17 cellular contexts compared by ENCODE assay signal in the genomic region with DNA sequence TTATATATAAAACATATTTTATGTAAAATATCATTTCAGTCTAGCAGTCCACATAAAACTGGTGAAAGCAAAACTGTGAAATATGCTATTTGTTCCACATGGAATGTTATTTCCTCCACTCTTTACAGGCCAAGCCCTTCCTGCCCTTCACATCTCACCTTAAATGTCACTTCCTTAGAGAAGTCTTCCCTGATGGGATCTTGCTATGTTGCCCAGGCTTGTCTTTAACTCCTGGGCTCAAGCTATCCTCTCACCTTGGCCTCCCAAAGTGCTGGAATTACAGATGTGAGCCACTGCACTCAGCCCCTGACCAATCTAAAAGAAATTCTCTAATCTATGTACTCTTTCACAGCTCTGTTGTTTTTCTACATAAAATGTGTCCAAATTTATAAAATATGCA. TPM values are rescaled to one million over a fixed set of nuclear protein-coding genes. Genes with fewer than 3 reads are reported as not detected.
DNase-seq lines count a peak whose midpoint lies in the region; ATAC-seq, FAIRE-seq and TF ChIP-seq lines count a peak whose summit lies in the region.
"Had no signal": no experiment of that assay in that cellular context is flagged by ENCODE, and none has a peak within 500 bp of the region (broad histone marks: within the 10 kb centered on the region; RNA-seq: fewer than 3 reads in every experiment).

No MANE protein-coding gene starts in this region.

- TF ChIP-seq POLR2A in HepG2 (IDR thresholded peaks at IDR 0.05; ENCODE audit: insufficient read depth in 1 of 2, low read depth in 2 of 2, low read length in 2 of 2) (no peak), right lobe of liver (IDR thresholded peaks at IDR 0.05) (no peak), K562 (conservative IDR thresholded peaks at IDR 0.05) (no peak)

- in situ Hi-C loops in HepG2 (cut with HindIII; ENCODE audit: extremely low pct_ligation_motif_present, low pct_unique_long_range_greater_than_20kb) (no loop called here), K562 (cut with MboI) (no loop called here)

- H3K9me3 Mint-ChIP-seq in osteocyte (ENCODE audit: unreplicated experiment) = no peaks in the 10 kb centered on the region

- peaks cover 16% of the 10 kb centered on the region for H3K4me1 ChIP-seq in HepG2 (ENCODE audit: insufficient read depth, low read length)
- H3K4me1 ChIP-seq in right lobe of liver = peaks cover 0 to 7% (median 3%) of the 10 kb centered on the region in 4 donors
- H3K4me1 ChIP-seq in K562 (replicated peaks in 1 of 2; ENCODE audit: control insufficient read depth in 2 of 2, insufficient read depth in 2 of 2, low read length in 2 of 2) = peaks cover 17 to 19% of the 10 kb centered on the region in 2 experiments; a peak in 4 of 5 replicates

- H3K27ac ChIP-seq in HepG2 (ENCODE audit: extremely low read length, insufficient read depth, low read length) = no peak overlapping the region
- H3K27ac ChIP-seq in right lobe of liver = no peak overlapping the region
- H3K27ac ChIP-seq in K562 (ENCODE audit: extremely low read depth, low read depth, low read length) = no peak overlapping the region
- H3K27ac ChIP-seq: BLaER1 treated with 17β-estradiol and CSF1 and Interleukin-3, amounts not matched to agents 10 nM and 100 nM had no signal

- H3K27me3 Mint-ChIP-seq in osteocyte (ENCODE audit: unreplicated experiment) = no peaks in the 10 kb centered on the region

- peaks cover 35% of the 10 kb centered on the region for H3K4me1 Mint-ChIP-seq in osteocyte (ENCODE audit: unreplicated experiment)

- DNase-seq in HepG2 (ENCODE audit: low spot score) (no peak), right lobe of liver (no peak), K562 (ENCODE audit: extremely low read depth in 1 of 4, low spot score in 3 of 4) (no peak), osteocyte (ENCODE audit: extremely low spot score, unreplicated experiment) (no peak), T1000 (lab: John Stamatoyannopoulos, UW) (no peak), LoVo (ENCODE audit: low spot score) (no peak)
- DNase-seq: 8988T; CD8-positive, alpha-beta memory T cell; COR-L47; GOT3; H7 had no signal

- H3K36me3 ChIP-seq in HepG2 (replicated peaks in 1 of 2; ENCODE audit: control insufficient read depth in 1 of 2, insufficient read depth in 2 of 2, low read length in 2 of 2) (no peaks in the 10 kb centered on the region), right lobe of liver (no peaks in the 10 kb centered on the region), K562 (ENCODE audit: control insufficient read depth, insufficient read depth, low read length) (no peaks in the 10 kb centered on the region)
- H3K36me3 ChIP-seq: BLaER1 treated with 17β-estradiol and CSF1 and Interleukin-3, amounts not matched to agents 10 nM and 100 nM had no signal

- no peaks in the 10 kb centered on the region for H3K79me2 ChIP-seq in HepG2 (ENCODE audit: insufficient read depth, low read length)
- H3K79me2 ChIP-seq in K562 (ENCODE audit: control insufficient read depth, insufficient read depth, low read length) = no peaks in the 10 kb centered on the region

- no peak for ATAC-seq in HepG2
- ATAC-seq in right lobe of liver = no peak
- ATAC-seq in K562 = no peak
- no peak for ATAC-seq in GM21381 (IDR thresholded peaks at IDR 0.05; ENCODE audit: unreplicated experiment)
- ATAC-seq: HCT116 had no signal

- H3K4me2 ChIP-seq in HepG2 (ENCODE audit: low read depth, low read length) (no peak overlapping the region), K562 (ENCODE audit: insufficient read depth, low read length) (no peak overlapping the region)
- H3K4me2 ChIP-seq: BLaER1 treated with 17β-estradiol and CSF1 and Interleukin-3, amounts not matched to agents 10 nM and 100 nM had no signal

- POLR2A ChIA-PET in HepG2 (lab: Yijun Ruan, JAX) = no interaction called here
- POLR2A ChIA-PET in K562 (lab: Yijun Ruan, JAX) = interaction anchor here (1.4 to 1.5 kb wide), 2 partner anchors 11 to 29 kb away, joined by 4 read pairs; no protein-coding TSS in a partner anchor

- TF ChIP-seq RAD21 in HepG2 (CRISPR knock-in tag; IDR thresholded peaks at IDR 0.05) (no peak), K562 (CRISPR knock-in tag; conservative IDR thresholded peaks at IDR 0.05 in 1 of 2, IDR thresholded peaks at IDR 0.05 in 1 of 2) (no peak)

- no peaks in the 10 kb centered on the region for H4K20me1 ChIP-seq in HepG2 (ENCODE audit: insufficient read depth, low read length)
- no peaks in the 10 kb centered on the region for H4K20me1 ChIP-seq in K562 (replicated peaks; ENCODE audit: control insufficient read depth, insufficient read depth, low read length)

- no peak overlapping the region for H2AFZ ChIP-seq in HepG2 (ENCODE audit: low read length)
- H2AFZ ChIP-seq in K562 (ENCODE audit: low read depth, low read length) = no peak overlapping the region

- no peak for TF ChIP-seq EP300 in HepG2 (IDR thresholded peaks at IDR 0.05; ENCODE audit: low read depth in 2 of 2, low read length in 2 of 2)
- no peak for TF ChIP-seq EP300 in HepG2 (CRISPR knock-in tag; IDR thresholded peaks at IDR 0.05; ENCODE audit: borderline replicate concordance)
- no peak for TF ChIP-seq EP300 in K562 (IDR thresholded peaks at IDR 0.05; ENCODE audit: low read length)

- H3K27ac Mint-ChIP-seq in osteocyte (ENCODE audit: unreplicated experiment) = peak overlapping the region; percentile 27

- H3K27me3 ChIP-seq in HepG2 (ENCODE audit: control insufficient read depth in 1 of 2, insufficient read depth in 2 of 2, low read length in 2 of 2) (peaks cover 0 to 32% of the 10 kb centered on the region in 2 experiments; a peak in 4 of 5 replicates), right lobe of liver (peaks cover 0 to 10% of the 10 kb centered on the region in 2 donors), K562 (ENCODE audit: control insufficient read depth in 2 of 2, insufficient read depth in 2 of 2, low read length in 2 of 2) (peaks cover 2 to 18% of the 10 kb centered on the region in 2 experiments; a peak in 3 of 5 replicates)

- BruUV-seq in HepG2 (replicated peaks; lab: Mats Ljungman, UMichigan) = no TSS peak
- no TSS peak for BruUV-seq in K562 (replicated peaks; lab: Mats Ljungman, UMichigan)

- H3K4me3 Mint-ChIP-seq in osteocyte (ENCODE audit: unreplicated experiment) = no peak overlapping the region

- H3K9ac ChIP-seq in HepG2 (ENCODE audit: insufficient read depth, low read depth, low read length) (no peak overlapping the region), K562 (ENCODE audit: insufficient read depth in 1 of 2, low read depth in 2 of 2, low read length in 2 of 2) (no peak overlapping the region)
- H3K9ac ChIP-seq: BLaER1 treated with 17β-estradiol and CSF1 and Interleukin-3, amounts not matched to agents 10 nM and 100 nM had no signal

- FAIRE-seq in HepG2 (lab: Jason Lieb, UNC) (no peak), K562 (lab: Jason Lieb, UNC) (no peak)
- FAIRE-seq: D721Med, G401.6, GM12891 had no signal

- TF ChIP-seq CTCF in HepG2 (CRISPR knock-in tag; IDR thresholded peaks at IDR 0.05) = no peak
- no peak for TF ChIP-seq CTCF in right lobe of liver (IDR thresholded peaks at IDR 0.05)
- TF ChIP-seq CTCF in K562 (IDR thresholded peaks at IDR 0.05 in 2 of 3, conservative IDR thresholded peaks at IDR 0.05 in 1 of 3; ENCODE audit: insufficient read depth in 2 of 3, low read depth in 1 of 3, low read length in 3 of 3) = no peak
- TF ChIP-seq CTCF in osteocyte (IDR thresholded peaks at IDR 0.05) = no peak

- no peak overlapping the region for H3K4me3 ChIP-seq in HepG2 (replicated peaks in 1 of 3; ENCODE audit: insufficient read depth in 1 of 3, low read depth in 2 of 3, low read length in 3 of 3)
- no peak overlapping the region for H3K4me3 ChIP-seq in right lobe of liver
- no peak overlapping the region for H3K4me3 ChIP-seq in K562
- H3K4me3 ChIP-seq: BLaER1 treated with 17β-estradiol and CSF1 and Interleukin-3, amounts not matched to agents 10 nM and 100 nM had no signal

- H3K9me1 ChIP-seq in K562 (ENCODE audit: control insufficient read depth, insufficient read depth, low read length) = no peaks in the 10 kb centered on the region

- CTCF ChIA-PET in HepG2 (lab: Yijun Ruan, JAX; ENCODE audit: low intra/inter-chr PET ratio, low total read pairs) = no interaction called here
- CTCF ChIA-PET in K562 (lab: Yijun Ruan, JAX; ENCODE audit: low intra/inter-chr PET ratio) = no interaction called here

- H3K9me3 ChIP-seq in HepG2 (ENCODE audit: low read length) (no peaks in the 10 kb centered on the region), right lobe of liver (no peaks in the 10 kb centered on the region), K562 (replicated peaks; ENCODE audit: control insufficient read depth, insufficient read depth, low read depth, low read length) (no peaks in the 10 kb centered on the region)
- H3K9me3 ChIP-seq: BLaER1 treated with 17β-estradiol and CSF1 and Interleukin-3, amounts not matched to agents 10 nM and 100 nM had no signal

- no peaks in the 10 kb centered on the region for H3K36me3 Mint-ChIP-seq in osteocyte (ENCODE audit: unreplicated experiment)
- H3K36me3 Mint-ChIP-seq: CD8-positive, alpha-beta memory T cell had no signal

- intact Hi-C loops in HepG2 (cut with micrococcal nuclease; ENCODE audit: unreplicated experiment) (no loop called here), right lobe of liver (cut with DNase I) (no loop called here), K562 (cut with micrococcal nuclease) (no loop called here)

RNA-seq across cellular contexts. Expression of a gene that starts 2.3 kb away (rescaled TPM):
- total RNA-seq in HepG2 (2016; rRNA removed; fragmentation: Illumina TruSeq; extraction: Trizol) (0.08 and 0.35 TPM in 2 replicates), right lobe of liver (1 to 10 TPM in 1 of 6 experiments, under 1 TPM in 5; 0.43 to 1.4 (median 0.48) TPM), K562 (2014; rRNA removed) (0.45 and 1.1 TPM in 2 replicates), K562 (2014; rRNA removed; fragmentation: Illumina TruSeq; extraction: Trizol) (0.64 and 0.76 TPM in 2 replicates), K562 (2015; rRNA removed; fragmentation: Illumina TruSeq; extraction: Trizol) (0.68 and 1.0 TPM in 2 replicates), K562 (2021) (1.2 and 1.6 TPM in 2 replicates), osteocyte (36.8 and 38.5 TPM in 2 replicates)
- total RNA-seq in HepG2 (2016; cell fraction: cytosol; rRNA removed; fragmentation: Illumina TruSeq; extraction: Trizol; ENCODE audit: low read depth) = 0.30 and 0.35 TPM in 2 replicates
- total RNA-seq in HepG2 (2016; cell fraction: insoluble cytoplasmic fraction; rRNA removed; fragmentation: Illumina TruSeq; extraction: Trizol) = 0.09 and 0.15 TPM in 2 replicates
- 0.22 and 0.28 TPM in 2 replicates for total RNA-seq in HepG2 (2016; cell fraction: membrane; rRNA removed; fragmentation: Illumina TruSeq; extraction: Trizol)
- 0.06 and 0.19 TPM in 2 replicates for total RNA-seq in HepG2 (2016; cell fraction: nucleus; rRNA removed; fragmentation: Illumina TruSeq; extraction: Trizol)
- polyA plus RNA-seq in HepG2 (2011; rRNA removed) (0.13 TPM in 2 replicates), K562 (2011; rRNA removed) (2.4 and 3.2 TPM in 2 replicates), K562 (2014; fragmentation: Illumina TruSeq; extraction: Trizol) (0.95 and 1.3 TPM in 2 replicates), K562 (2014; fragmentation: Nextera tagmentation; extraction: Ambion mirVana) (under 1 TPM; 0.15 to 0.18 TPM), K562 (2014; rRNA removed) (0.73 and 1.1 TPM in 2 replicates)
- 0.12 TPM in 2 replicates for polyA plus RNA-seq in HepG2 (2011; cell fraction: cytosol; rRNA removed)
- polyA plus RNA-seq in HepG2 (2011; cell fraction: nucleus; rRNA removed) = 0.08 and 0.23 TPM in 2 replicates
- polyA plus RNA-seq in HepG2 (2012) = 0.09 and 0.11 TPM in 2 replicates
- 0.26 TPM in 2 replicates for polyA plus RNA-seq in HepG2 (2016; cell fraction: cytosol; fragmentation: Illumina TruSeq; extraction: Trizol; ENCODE audit: low read depth)
- polyA plus RNA-seq in HepG2 (2016; cell fraction: insoluble cytoplasmic fraction; fragmentation: Illumina TruSeq; extraction: Trizol; ENCODE audit: low read depth) = 0.08 and 0.23 TPM in 2 replicates
- polyA plus RNA-seq in HepG2 (2016; cell fraction: membrane; fragmentation: Illumina TruSeq; extraction: Trizol; ENCODE audit: low read depth) = 0.13 and 0.23 TPM in 2 replicates
- 0.21 and 0.25 TPM in 2 replicates for polyA plus RNA-seq in HepG2 (2016; cell fraction: nucleus; fragmentation: Illumina TruSeq; extraction: Trizol; ENCODE audit: insufficient read depth, low read depth)
- polyA minus RNA-seq in HepG2 (2011; rRNA and poly(A)+ RNA removed; ENCODE audit: low replicate concordance) = 1.1 and 15.7 TPM in 2 replicates
- 0.59 TPM in 1 of 2 replicates, not detected in the other for polyA minus RNA-seq in HepG2 (2011; cell fraction: cytosol; rRNA and poly(A)+ RNA removed)
- 0.26 and 0.37 TPM in 2 replicates for polyA minus RNA-seq in HepG2 (2011; cell fraction: nucleus; rRNA and poly(A)+ RNA removed)
- 1.4 and 3.6 TPM in 2 replicates for total RNA-seq in K562 (2011; cell fraction: chromatin; rRNA removed; ENCODE audit: low replicate concordance)
- 2.6 and 3.8 TPM in 2 replicates for total RNA-seq in K562 (2011; cell fraction: nucleolus; rRNA removed)
- 2.3 and 2.6 TPM in 2 replicates for total RNA-seq in K562 (2011; cell fraction: nucleoplasm; rRNA removed)
- polyA plus RNA-seq in K562 (2011; cell fraction: cytosol; rRNA removed) = 3.1 and 3.3 TPM in 2 replicates
- 3.5 and 3.9 TPM in 2 replicates for polyA plus RNA-seq in K562 (2011; cell fraction: nucleus; rRNA removed)
- polyA plus RNA-seq in K562 (2012) = 1.5 and 1.9 TPM in 2 replicates
- polyA minus RNA-seq in K562 (2011; rRNA and poly(A)+ RNA removed) = 5.4 and 5.5 TPM in 2 replicates
- polyA minus RNA-seq in K562 (2011; cell fraction: cytosol; rRNA and poly(A)+ RNA removed) = 2.8 TPM in 2 replicates
- 2.3 and 2.8 TPM in 2 replicates for polyA minus RNA-seq in K562 (2011; cell fraction: nucleus; rRNA and poly(A)+ RNA removed)

RNA-seq across cellular contexts. Expression of a gene that starts 39.7 kb away (rescaled TPM):
- total RNA-seq in HepG2 (2016; rRNA removed; fragmentation: Illumina TruSeq; extraction: Trizol) (22.8 and 33.5 TPM in 2 replicates), right lobe of liver (10 to 100 TPM; 12.1 to 24.1 (median 15.7) TPM), K562 (2014; rRNA removed) (41.4 and 52.1 TPM in 2 replicates), K562 (2014; rRNA removed; fragmentation: Illumina TruSeq; extraction: Trizol) (73.5 and 78.1 TPM in 2 replicates), K562 (2015; rRNA removed; fragmentation: Illumina TruSeq; extraction: Trizol) (71.1 and 81.7 TPM in 2 replicates), K562 (2021) (57.0 and 64.4 TPM in 2 replicates), osteocyte (41.6 and 41.8 TPM in 2 replicates)
- 8.4 and 10.9 TPM in 2 replicates for total RNA-seq in HepG2 (2016; cell fraction: cytosol; rRNA removed; fragmentation: Illumina TruSeq; extraction: Trizol; ENCODE audit: low read depth)
- 22.6 and 32.8 TPM in 2 replicates for total RNA-seq in HepG2 (2016; cell fraction: insoluble cytoplasmic fraction; rRNA removed; fragmentation: Illumina TruSeq; extraction: Trizol)
- 15.6 and 18.7 TPM in 2 replicates for total RNA-seq in HepG2 (2016; cell fraction: membrane; rRNA removed; fragmentation: Illumina TruSeq; extraction: Trizol)
- 11.8 and 11.9 TPM in 2 replicates for total RNA-seq in HepG2 (2016; cell fraction: nucleus; rRNA removed; fragmentation: Illumina TruSeq; extraction: Trizol)
- polyA plus RNA-seq in HepG2 (2011; rRNA removed) (7.6 and 10.1 TPM in 2 replicates), K562 (2011; rRNA removed) (44.9 and 69.9 TPM in 2 replicates), K562 (2014; fragmentation: Illumina TruSeq; extraction: Trizol) (50.7 and 60.1 TPM in 2 replicates), K562 (2014; fragmentation: Nextera tagmentation; extraction: Ambion mirVana) (10 to 100 TPM; 87.0 to 90.2 TPM), K562 (2014; rRNA removed) (54.8 and 63.2 TPM in 2 replicates)
- polyA plus RNA-seq in HepG2 (2011; cell fraction: cytosol; rRNA removed) = 4.1 and 7.6 TPM in 2 replicates
- 2.0 and 3.2 TPM in 2 replicates for polyA plus RNA-seq in HepG2 (2011; cell fraction: nucleus; rRNA removed)
- polyA plus RNA-seq in HepG2 (2012) = 11.9 and 13.6 TPM in 2 replicates
- polyA plus RNA-seq in HepG2 (2016; cell fraction: cytosol; fragmentation: Illumina TruSeq; extraction: Trizol; ENCODE audit: low read depth) = 12.0 and 17.8 TPM in 2 replicates
- 34.7 and 35.9 TPM in 2 replicates for polyA plus RNA-seq in HepG2 (2016; cell fraction: insoluble cytoplasmic fraction; fragmentation: Illumina TruSeq; extraction: Trizol; ENCODE audit: low read depth)
- 13.6 and 15.9 TPM in 2 replicates for polyA plus RNA-seq in HepG2 (2016; cell fraction: membrane; fragmentation: Illumina TruSeq; extraction: Trizol; ENCODE audit: low read depth)
- polyA plus RNA-seq in HepG2 (2016; cell fraction: nucleus; fragmentation: Illumina TruSeq; extraction: Trizol; ENCODE audit: insufficient read depth, low read depth) = 15.2 and 15.8 TPM in 2 replicates
- 3.1 and 9.5 TPM in 2 replicates for polyA minus RNA-seq in HepG2 (2011; rRNA and poly(A)+ RNA removed; ENCODE audit: low replicate concordance)
- 4.9 and 7.2 TPM in 2 replicates for polyA minus RNA-seq in HepG2 (2011; cell fraction: cytosol; rRNA and poly(A)+ RNA removed)
- 3.9 and 6.2 TPM in 2 replicates for polyA minus RNA-seq in HepG2 (2011; cell fraction: nucleus; rRNA and poly(A)+ RNA removed)
- 7.1 and 15.3 TPM in 2 replicates for total RNA-seq in K562 (2011; cell fraction: chromatin; rRNA removed; ENCODE audit: low replicate concordance)
- total RNA-seq in K562 (2011; cell fraction: nucleolus; rRNA removed) = 4.0 and 4.3 TPM in 2 replicates
- 6.7 and 13.7 TPM in 2 replicates for total RNA-seq in K562 (2011; cell fraction: nucleoplasm; rRNA removed)
- polyA plus RNA-seq in K562 (2011; cell fraction: cytosol; rRNA removed) = 10.0 and 21.7 TPM in 2 replicates
- 7.3 and 11.7 TPM in 2 replicates for polyA plus RNA-seq in K562 (2011; cell fraction: nucleus; rRNA removed)
- polyA plus RNA-seq in K562 (2012) = 42.3 and 51.3 TPM in 2 replicates
- polyA minus RNA-seq in K562 (2011; rRNA and poly(A)+ RNA removed) = 87.3 and 88.4 TPM in 2 replicates
- polyA minus RNA-seq in K562 (2011; cell fraction: cytosol; rRNA and poly(A)+ RNA removed) = 19.4 and 21.4 TPM in 2 replicates
- polyA minus RNA-seq in K562 (2011; cell fraction: nucleus; rRNA and poly(A)+ RNA removed) = 4.7 and 8.7 TPM in 2 replicates
